Comparison of ENCODE assay signal across 27 cellular contexts in the genomic region with DNA sequence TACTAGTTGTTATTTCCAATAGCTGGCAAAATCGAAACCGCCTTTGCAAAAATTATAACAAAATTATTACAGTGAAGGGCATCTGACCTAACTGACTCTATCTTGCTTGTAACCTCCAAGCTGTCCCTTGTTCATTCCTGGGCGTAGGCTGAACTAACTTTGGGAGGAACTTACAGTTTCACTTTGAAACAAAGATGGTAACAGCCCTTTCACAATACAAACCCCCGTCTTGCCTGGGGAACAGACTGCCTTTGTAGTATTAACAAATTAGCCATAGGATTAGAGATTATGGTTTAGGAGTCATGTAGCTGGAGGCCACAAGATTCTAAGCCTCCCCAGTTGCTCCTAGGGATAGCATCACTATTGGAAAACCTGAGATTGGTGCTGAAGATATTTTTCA.
"Had no signal": no experiment of that assay in that cellular context is flagged by ENCODE, and none has a peak within 500 bp of the region (broad histone marks: within the 10 kb centered on the region; RNA-seq: fewer than 3 reads in every experiment).

No MANE protein-coding gene starts in this region.

- DNase-seq: activated CD4-positive, alpha-beta T cell treated with anti-CD3 and anti-CD28 coated beads, Interleukin-2, amount 50 U/mL, for 4 hours; activated CD4-positive, CD25-positive, alpha-beta regulatory T cell treated with anti-CD3 and anti-CD28 coated beads, Interleukin-2, amount 50 U/mL, for 72 hours; activated CD8-positive, alpha-beta memory T cell treated with anti-CD3 and anti-CD28 coated beads for 24 hours; activated CD8-positive, alpha-beta memory T cell treated with anti-CD3 and anti-CD28 coated beads, Interleukin-2, amount 50 U/mL, for 4 hours; activated naive CD4-positive, alpha-beta T cell; activated T-cell treated with anti-CD3 and anti-CD28 coated beads, Interleukin-2, amount 50 U/mL, for 24 hours; adrenal gland; brain microvascular endothelial cell; dermis blood vessel endothelial cell; effector CD8-positive, alpha-beta T cell; foreskin keratinocyte; glutamatergic neuron; left ventricle myocardium superior; mammary epithelial cell; naive thymus-derived CD8-positive, alpha-beta T cell; ovary; psoas muscle; spleen; stimulated activated CD4-positive, alpha-beta T cell treated with anti-CD3 and anti-CD28 coated beads, Interleukin-4, amount 100 ng/mL, for 1 hour; stimulated activated naive CD4-positive, alpha-beta T cell; upper lobe of left lung had no signal

- H3K4me1 ChIP-seq: ascending aorta, foreskin keratinocyte, psoas muscle had no signal

- H3K36me3 ChIP-seq: adrenal gland, ascending aorta, brain microvascular endothelial cell, neutrophil, ovary, right atrium auricular region, spleen, thoracic aorta, upper lobe of left lung had no signal

- H3K27me3 ChIP-seq: adrenal gland, ascending aorta, ovary, right atrium auricular region had no signal

- H3K4me3 ChIP-seq: adrenal gland, ascending aorta, hepatocyte, ovary, psoas muscle, right atrium auricular region, spleen, thoracic aorta, upper lobe of left lung had no signal

- H3K9me3 ChIP-seq: adrenal gland, ascending aorta, neutrophil, ovary, psoas muscle, right atrium auricular region, thoracic aorta, upper lobe of left lung had no signal

- H3K27ac ChIP-seq: ascending aorta, brain microvascular endothelial cell, foreskin keratinocyte, hepatocyte, neutrophil, psoas muscle, right atrium auricular region, spleen, thoracic aorta, upper lobe of left lung, VCaP had no signal
